ENCODE assay signal across 1 cellular context in the genomic region with DNA sequence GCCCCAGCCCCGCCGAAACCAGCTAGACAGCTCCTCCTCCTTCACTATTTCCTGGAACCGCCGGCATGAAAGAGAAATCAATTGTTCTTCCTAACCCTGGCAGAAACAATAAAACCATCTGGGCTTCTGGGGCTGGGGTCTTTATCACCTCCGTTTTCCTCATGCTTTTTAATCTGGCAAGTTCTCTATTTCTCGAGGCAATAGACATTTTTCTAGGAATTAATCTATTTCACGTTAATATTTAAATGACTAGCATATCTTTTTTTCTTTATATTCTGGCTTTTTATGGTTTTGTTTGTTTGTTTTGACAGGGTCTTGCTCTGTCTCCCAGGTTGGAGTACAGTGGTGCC.
A peak's percentile ranks its signal among the peaks of the same experiment; 100 is the strongest.
TF ChIP-seq lines count a peak whose summit lies in the region.

No MANE protein-coding gene starts in this region.

TF ChIP-seq in HepG2, 621 proteins besides CTCF, POLR2A, EP300 and RAD21:
- TF ChIP-seq MAFK (conservative IDR thresholded peaks at IDR 0.05 in 1 of 2, IDR thresholded peaks at IDR 0.05 in 1 of 2; ENCODE audit: low read length in 2 of 2) (no peak), EZH2 (conservative IDR thresholded peaks at IDR 0.05; ENCODE audit: low read depth, low read length) (peak; percentile 79; the same call in 1 of the 2 replicates)
TF ChIP-seq in HepG2: peak in this region for 1.
